ENCODE assay signal across 14 cellular contexts in the genomic region with DNA sequence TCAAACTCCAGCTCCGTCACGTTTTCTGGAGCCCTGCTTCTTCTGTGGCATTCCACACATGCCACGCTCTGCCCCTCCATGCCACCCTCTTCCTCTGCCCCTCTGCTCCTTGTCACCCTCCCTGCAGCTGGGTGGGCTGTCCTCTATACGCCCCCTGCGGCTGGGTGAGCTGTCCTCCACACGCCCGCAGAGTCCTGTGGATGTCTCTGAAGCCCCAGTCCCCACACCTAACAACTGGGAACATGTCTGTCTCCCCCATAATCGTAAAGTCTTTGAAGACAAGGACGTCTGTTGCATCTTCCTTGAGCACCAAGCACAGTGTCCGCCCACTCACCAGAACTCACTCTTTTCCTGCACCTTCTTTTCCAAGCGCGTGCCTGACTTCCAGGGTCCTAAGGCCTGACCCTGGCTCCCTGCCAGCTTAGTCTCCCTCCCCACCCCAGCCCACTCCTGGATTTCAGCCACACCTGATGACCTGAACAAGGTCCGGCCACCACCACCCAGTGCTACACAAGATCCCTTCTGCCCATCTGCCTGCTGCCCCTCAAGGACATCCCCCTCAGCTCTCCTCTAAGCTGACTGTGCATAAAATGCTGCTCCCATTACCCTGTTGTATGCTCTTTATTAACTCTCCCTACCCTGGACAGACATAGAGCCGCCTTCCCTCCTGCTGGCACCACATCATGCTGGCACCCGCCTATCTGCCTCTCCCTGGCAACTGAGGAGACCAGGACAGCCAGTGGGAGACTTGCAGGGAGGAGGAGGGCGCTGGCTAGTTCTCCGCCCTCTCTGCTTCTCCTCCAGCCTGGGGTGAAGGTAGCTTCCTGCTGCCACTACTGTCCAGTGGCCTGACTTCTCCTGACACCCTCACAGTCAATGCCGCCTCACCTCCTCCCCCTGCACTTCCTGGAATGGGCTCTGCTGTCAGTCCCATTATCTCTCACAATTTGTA. TPM values are rescaled to one million over a fixed set of nuclear protein-coding genes. Genes with fewer than 3 reads are reported as not detected.
DNase-seq lines count a peak whose midpoint lies in the region; ATAC-seq, FAIRE-seq and TF ChIP-seq lines count a peak whose summit lies in the region.
"Had no signal": no experiment of that assay in that cellular context is flagged by ENCODE, and none has a peak within 500 bp of the region (broad histone marks: within the 10 kb centered on the region; RNA-seq: fewer than 3 reads in every experiment).

No MANE protein-coding gene starts in this region.

- H3K36me3 ChIP-seq in K562 (ENCODE audit: control insufficient read depth, insufficient read depth, low read length): peaks cover 35% of the 10 kb centered on the region
- peaks cover 0 to 54% of the 10 kb centered on the region in 2 donors for H3K36me3 ChIP-seq in left lung
- H3K36me3 ChIP-seq: breast epithelium had no signal

- peaks cover 3% of the 10 kb centered on the region for H3K27me3 Mint-ChIP-seq in nephron (ENCODE audit: low read depth)

- no TSS peak for BruUV-seq in K562 (replicated peaks; lab: Mats Ljungman, UMichigan)

- TF ChIP-seq RAD21 in K562 (CRISPR knock-in tag; conservative IDR thresholded peaks at IDR 0.05 in 1 of 2, IDR thresholded peaks at IDR 0.05 in 1 of 2): no peak

- H4K20me1 ChIP-seq in K562 (replicated peaks; ENCODE audit: control insufficient read depth, insufficient read depth, low read length): no peaks in the 10 kb centered on the region

- H3K9ac ChIP-seq in K562 (ENCODE audit: insufficient read depth in 1 of 2, low read depth in 2 of 2, low read length in 2 of 2): peak overlapping the region in 1 of 2 experiments; percentile 83; a peak in 1 of 4 replicates

- POLR2A ChIA-PET in K562 (lab: Yijun Ruan, JAX): interaction anchor here (0.5 to 2.1 kb wide), 6 partner anchors 9 to 57 kb away, joined by 3 to 4 read pairs (median 3); no protein-coding TSS in a partner anchor

- FAIRE-seq in GM12892 (lab: Jason Lieb, UNC) (no peak), K562 (lab: Jason Lieb, UNC) (no peak)

- no peak overlapping the region for H3K4me3 ChIP-seq in K562
- H3K4me3 ChIP-seq in left lung: no peak overlapping the region
- H3K4me3 ChIP-seq: breast epithelium, upper lobe of left lung had no signal

- H3K4me1 ChIP-seq in K562 (replicated peaks in 1 of 2; ENCODE audit: control insufficient read depth in 2 of 2, insufficient read depth in 2 of 2, low read length in 2 of 2) (peaks cover 13% of the 10 kb centered on the region in 2 experiments), left lung (no peaks in the 10 kb centered on the region)
- H3K4me1 ChIP-seq: breast epithelium, upper lobe of left lung had no signal

- H3K4me2 ChIP-seq in K562 (ENCODE audit: insufficient read depth, low read length): no peak overlapping the region; the same call in 1 of the 2 replicates

- H3K9me3 ChIP-seq in K562 (replicated peaks; ENCODE audit: control insufficient read depth, insufficient read depth, low read depth, low read length) (no peaks in the 10 kb centered on the region), left lung (no peaks in the 10 kb centered on the region)
- H3K9me3 ChIP-seq: breast epithelium, upper lobe of left lung had no signal

- H3K79me2 ChIP-seq in K562 (ENCODE audit: control insufficient read depth, insufficient read depth, low read length): no peaks in the 10 kb centered on the region

- no peak overlapping the region for H3K27ac ChIP-seq in K562 (ENCODE audit: extremely low read depth, low read depth, low read length)
- H3K27ac ChIP-seq in left lung: no peak overlapping the region
- H3K27ac ChIP-seq: breast epithelium, upper lobe of left lung had no signal

- H3K36me3 Mint-ChIP-seq in nephron (ENCODE audit: low read depth): peaks cover 13% of the 10 kb centered on the region

- in situ Hi-C loops in K562 (cut with MboI): no loop called here

- WGBS in K562 (ENCODE audit: insufficient coverage, low coverage, missing lambda C conversion rate): 71% methylated on average over 17 of the region's 18 CpGs

- H3K4me1 Mint-ChIP-seq in nephron: peaks cover 33% of the 10 kb centered on the region

- intact Hi-C loops in K562 (cut with micrococcal nuclease): no loop called here
- intact Hi-C loops in left lung (cut with DNase I): loop anchor here in 1 of 2 donors (10.0 kb wide), 1 partner anchor 86 kb away; no protein-coding TSS in a partner anchor

- H3K9me3 Mint-ChIP-seq in nephron: no peaks in the 10 kb centered on the region

- TF ChIP-seq EP300 in K562 (IDR thresholded peaks at IDR 0.05; ENCODE audit: low read length): no peak

- H3K4me3 Mint-ChIP-seq in nephron: peak overlapping the region in 2 of 3 experiments; percentile 1 to 4

- no peaks in the 10 kb centered on the region for H3K27me3 ChIP-seq in K562 (ENCODE audit: control insufficient read depth in 2 of 2, insufficient read depth in 2 of 2, low read length in 2 of 2)
- no peaks in the 10 kb centered on the region for H3K27me3 ChIP-seq in left lung
- H3K27me3 ChIP-seq: breast epithelium, upper lobe of left lung had no signal

- TF ChIP-seq POLR2A in GM12892 (IDR thresholded peaks at IDR 0.05; ENCODE audit: low read depth, low read length) (peak; percentile 47; the same call in 1 of the 2 replicates), K562 (conservative IDR thresholded peaks at IDR 0.05) (peak; percentile 66)

- DNase-seq in GM12892 (ENCODE audit: insufficient read length) (no peak), LHCN-M2 (ENCODE audit: low read depth) (peak; percentile 48), K562 (ENCODE audit: extremely low read depth in 1 of 4, low spot score in 3 of 4) (peak in 2 of 4 experiments; percentile 63 to 69), left lung (no peak)
- DNase-seq: activated CD4-positive, alpha-beta T cell treated with anti-CD3 and anti-CD28 coated beads for 1 hour; NCI-H1092; NCI-H526; occipital lobe had no signal

- H3K9me1 ChIP-seq in K562 (ENCODE audit: control insufficient read depth, insufficient read depth, low read length): no peaks in the 10 kb centered on the region

- peak; percentile 91 for ATAC-seq in K562
- no peak for ATAC-seq in HG03457 (IDR thresholded peaks at IDR 0.05; ENCODE audit: unreplicated experiment)
- ATAC-seq in GM18520 (IDR thresholded peaks at IDR 0.05; ENCODE audit: unreplicated experiment): no peak
- ATAC-seq in left lung: no peak
- ATAC-seq in GM19035 (IDR thresholded peaks at IDR 0.05; ENCODE audit: unreplicated experiment): no peak

- CTCF ChIA-PET in K562 (lab: Yijun Ruan, JAX; ENCODE audit: low intra/inter-chr PET ratio): no interaction called here

- H3K27ac Mint-ChIP-seq in nephron: peak overlapping the region; percentile 76 to 88 (median 81)

- H2AFZ ChIP-seq in K562 (ENCODE audit: low read depth, low read length): no peak overlapping the region

- TF ChIP-seq CTCF in K562 (IDR thresholded peaks at IDR 0.05 in 2 of 3, conservative IDR thresholded peaks at IDR 0.05 in 1 of 3; ENCODE audit: insufficient read depth in 2 of 3, low read depth in 1 of 3, low read length in 3 of 3): no peak
- no peak for TF ChIP-seq CTCF in nephron (IDR thresholded peaks at IDR 0.05; ENCODE audit: unreplicated experiment in 3 of 3)
- TF ChIP-seq CTCF in left lung (IDR thresholded peaks at IDR 0.05): no peak

TF ChIP-seq in K562, 482 proteins besides CTCF, POLR2A, EP300 and RAD21 (continues in another document):
- TF ChIP-seq DNMT1 (IDR thresholded peaks at IDR 0.05): no peak
- no peak for TF ChIP-seq CEBPG (CRISPR knock-in tag; IDR thresholded peaks at IDR 0.05)
- TF ChIP-seq CEBPG (tag; conservative IDR thresholded peaks at IDR 0.05 in 1 of 2, IDR thresholded peaks at IDR 0.05 in 1 of 2): no peak

RNA-seq across cellular contexts. Expression of a gene that starts 10.7 kb away (rescaled TPM):
- polyA plus RNA-seq in GM12892 (2012; ENCODE audit: missing spikeins): 4.4 TPM
- total RNA-seq in LHCN-M2 (2014; rRNA removed): not detected in 2 replicates
- polyA plus RNA-seq in LHCN-M2 (2012): 0.02 TPM
- total RNA-seq in K562 (2011; cell fraction: chromatin; rRNA removed; ENCODE audit: low replicate concordance): not detected in 2 replicates
- total RNA-seq in K562 (2011; cell fraction: nucleolus; rRNA removed): not detected in 2 replicates
- total RNA-seq in K562 (2011; cell fraction: nucleoplasm; rRNA removed): not detected in 2 replicates
- total RNA-seq in K562 (2014; rRNA removed): not detected in 2 replicates
- total RNA-seq in K562 (2014; rRNA removed; fragmentation: Illumina TruSeq; extraction: Trizol): not detected in 2 replicates
- total RNA-seq in K562 (2015; rRNA removed; fragmentation: Illumina TruSeq; extraction: Trizol): not detected in 2 replicates
- not detected in 2 replicates for total RNA-seq in K562 (2021)
- not detected in 2 replicates for polyA plus RNA-seq in K562 (2011; rRNA removed)
- polyA plus RNA-seq in K562 (2011; cell fraction: cytosol; rRNA removed): not detected in 2 replicates
- not detected in 2 replicates for polyA plus RNA-seq in K562 (2011; cell fraction: nucleus; rRNA removed)
- polyA plus RNA-seq in K562 (2012): 0.06 TPM in 1 of 2 replicates, not detected in the other
- polyA plus RNA-seq in K562 (2014; fragmentation: Illumina TruSeq; extraction: Trizol): not detected in 2 replicates
- not detected for polyA plus RNA-seq in K562 (2014; fragmentation: Nextera tagmentation; extraction: Ambion mirVana)
- not detected in 2 replicates for polyA plus RNA-seq in K562 (2014; rRNA removed)
- polyA minus RNA-seq in K562 (2011; rRNA and poly(A)+ RNA removed): not detected in 2 replicates
- not detected in 2 replicates for polyA minus RNA-seq in K562 (2011; cell fraction: cytosol; rRNA and poly(A)+ RNA removed)
- polyA minus RNA-seq in K562 (2011; cell fraction: nucleus; rRNA and poly(A)+ RNA removed): not detected in 2 replicates
- under 1 TPM; 0.09 to 0.94 TPM for total RNA-seq in left lung

RNA-seq across cellular contexts. Expression of a gene that starts 23.4 kb away (rescaled TPM):
- 173 TPM for polyA plus RNA-seq in GM12892 (2012; ENCODE audit: missing spikeins)
- total RNA-seq in LHCN-M2 (2014; rRNA removed): 46.8 and 58.4 TPM in 2 replicates
- polyA plus RNA-seq in LHCN-M2 (2012): 36.1 TPM
- total RNA-seq in K562 (2011; cell fraction: chromatin; rRNA removed; ENCODE audit: low replicate concordance): 89.6 and 170 TPM in 2 replicates
- 65.9 and 78.2 TPM in 2 replicates for total RNA-seq in K562 (2011; cell fraction: nucleolus; rRNA removed)
- 150 and 228 TPM in 2 replicates for total RNA-seq in K562 (2011; cell fraction: nucleoplasm; rRNA removed)
- total RNA-seq in K562 (2014; rRNA removed): 59.5 and 63.1 TPM in 2 replicates
- total RNA-seq in K562 (2014; rRNA removed; fragmentation: Illumina TruSeq; extraction: Trizol): 67.1 and 75.7 TPM in 2 replicates
- total RNA-seq in K562 (2015; rRNA removed; fragmentation: Illumina TruSeq; extraction: Trizol): 50.1 and 54.4 TPM in 2 replicates
- 68.7 and 81.0 TPM in 2 replicates for total RNA-seq in K562 (2021)
- 129 and 140 TPM in 2 replicates for polyA plus RNA-seq in K562 (2011; rRNA removed)
- 67.3 and 111 TPM in 2 replicates for polyA plus RNA-seq in K562 (2011; cell fraction: cytosol; rRNA removed)
- 110 and 178 TPM in 2 replicates for polyA plus RNA-seq in K562 (2011; cell fraction: nucleus; rRNA removed)
- polyA plus RNA-seq in K562 (2012): 76.9 and 85.8 TPM in 2 replicates
- polyA plus RNA-seq in K562 (2014; fragmentation: Illumina TruSeq; extraction: Trizol): 80.1 and 81.5 TPM in 2 replicates
- polyA plus RNA-seq in K562 (2014; fragmentation: Nextera tagmentation; extraction: Ambion mirVana): 10 to 100 TPM; 73.0 to 74.6 TPM
- polyA plus RNA-seq in K562 (2014; rRNA removed): 106 and 111 TPM in 2 replicates
- 64.9 and 66.3 TPM in 2 replicates for polyA minus RNA-seq in K562 (2011; rRNA and poly(A)+ RNA removed)
- 18.2 and 18.4 TPM in 2 replicates for polyA minus RNA-seq in K562 (2011; cell fraction: cytosol; rRNA and poly(A)+ RNA removed)
- 37.4 and 67.9 TPM in 2 replicates for polyA minus RNA-seq in K562 (2011; cell fraction: nucleus; rRNA and poly(A)+ RNA removed)
- total RNA-seq in left lung: 10 to 100 TPM; 51.0 to 63.8 TPM
